In the genomic region with DNA sequence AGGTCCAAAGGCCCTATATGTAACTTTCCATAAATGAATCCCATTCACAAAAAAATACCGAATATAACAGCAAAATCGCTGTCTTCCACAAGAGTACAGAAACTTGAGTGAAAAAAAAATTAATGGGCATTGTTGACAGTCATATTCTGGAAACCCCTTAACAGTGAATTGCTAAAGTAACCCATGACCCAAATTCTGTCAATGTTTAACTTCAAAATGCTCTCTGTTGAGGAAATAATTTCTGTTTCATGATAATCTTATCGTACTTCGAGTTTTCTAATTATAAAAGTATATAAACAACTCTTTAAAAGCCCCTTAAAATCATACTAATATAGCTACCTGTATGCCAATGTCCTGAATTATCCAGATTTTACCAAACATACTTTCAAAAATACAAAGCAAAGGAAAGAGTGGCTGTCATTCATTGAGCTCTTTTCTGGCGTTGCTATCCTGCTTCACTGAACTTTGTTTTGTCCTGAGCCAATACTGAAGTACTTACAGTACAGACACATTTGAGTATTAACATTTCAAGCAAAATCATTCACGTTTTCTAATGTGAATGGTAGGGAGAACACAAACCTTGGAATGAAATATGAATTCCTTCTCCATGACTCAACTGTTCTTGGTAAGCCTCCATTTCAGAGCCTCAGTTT, we compare ENCODE assay signal across 1 cellular context.
TF ChIP-seq lines count a peak whose summit lies in the region.

No MANE protein-coding gene starts in this region.

TF ChIP-seq in liver, 16 proteins besides CTCF, POLR2A, EP300 and RAD21 (continued from another document):
- peak; percentile 26 to 27 for TF ChIP-seq HNF4A (conservative IDR thresholded peaks at IDR 0.05)
- TF ChIP-seq SP1 (IDR thresholded peaks at IDR 0.05) = peak; percentile 53
- no peak for TF ChIP-seq MAX (IDR thresholded peaks at IDR 0.05)
TF ChIP-seq in liver: peak in this region for 3.
